Comparison of ENCODE assay signal across 8 cellular contexts in the genomic region with DNA sequence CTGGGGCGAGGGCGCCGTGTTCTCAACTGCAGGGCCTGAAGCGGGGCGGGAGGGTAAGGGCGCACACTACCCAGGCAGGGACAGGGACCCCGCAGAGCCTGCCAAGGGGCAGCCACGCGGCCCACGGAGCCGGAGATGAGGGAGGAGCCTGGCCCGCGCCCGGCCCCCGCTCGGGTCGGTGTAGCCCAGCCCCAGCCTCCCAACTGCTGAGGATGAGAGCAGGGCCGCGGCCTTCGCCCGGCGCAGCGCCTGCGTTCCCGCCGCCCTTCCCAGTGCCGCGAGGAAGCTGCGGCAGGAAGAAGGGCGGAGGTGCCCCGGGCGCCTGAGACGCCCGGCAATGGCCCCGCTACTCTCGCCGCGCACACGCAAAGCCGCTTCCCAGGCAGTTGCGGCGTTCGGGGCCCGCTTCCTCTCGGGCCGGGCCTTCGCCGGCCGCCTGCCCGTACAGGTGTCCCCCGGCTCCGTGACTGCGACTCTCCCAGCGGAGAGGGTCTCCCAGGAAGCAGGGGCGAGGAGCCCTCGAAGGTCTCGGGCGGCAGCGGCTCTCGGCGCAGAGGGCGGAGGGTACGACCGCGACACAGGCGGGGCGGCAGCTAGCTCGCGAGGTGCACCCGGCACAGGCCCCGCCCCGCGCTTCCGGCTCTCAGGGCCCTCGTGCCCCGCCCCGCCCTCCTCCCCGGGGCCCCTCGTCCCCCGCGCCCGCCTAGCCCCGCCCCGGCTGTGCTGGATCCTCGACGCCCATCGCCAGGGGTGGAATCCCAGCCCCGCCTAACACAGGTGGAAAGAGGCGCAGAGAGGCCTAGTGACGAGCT. TPM values are rescaled to one million over a fixed set of nuclear protein-coding genes. Genes with fewer than 3 reads are reported as not detected.
A peak's percentile ranks its signal among the peaks of the same experiment; 100 is the strongest.
DNase-seq lines count a peak whose midpoint lies in the region; ATAC-seq and TF ChIP-seq lines count a peak whose summit lies in the region.

No MANE protein-coding gene starts in this region.

- WGBS in mammary epithelial cell (ENCODE audit: low coverage, missing lambda C conversion rate): under 1% methylated on average over 21 of the region's 90 CpGs

- H3K4me2 ChIP-seq in mammary epithelial cell (ENCODE audit: insufficient read depth, low read depth, low read length): peak overlapping the region; percentile 97

- H3K27me3 ChIP-seq in WERI-Rb-1 (ENCODE audit: insufficient read depth, low read depth, severe bottlenecking): no peaks in the 10 kb centered on the region
- H3K27me3 ChIP-seq in mammary epithelial cell (ENCODE audit: insufficient read depth, low read length): no peaks in the 10 kb centered on the region

- H3K36me3 ChIP-seq in WERI-Rb-1: 0 out of 2 replicates have a peak, but pooled peaks cover 4% of the 10 kb centered on the region
- H3K36me3 ChIP-seq in mammary epithelial cell (ENCODE audit: insufficient read depth, low read length): no peaks in the 10 kb centered on the region

- H3K4me1 ChIP-seq in mammary epithelial cell (ENCODE audit: insufficient read depth, low read length): peaks cover 9% of the 10 kb centered on the region

- peak; percentile 90 for ATAC-seq in GM18873 (IDR thresholded peaks at IDR 0.05; ENCODE audit: low FRiP score, unreplicated experiment)
- peak; percentile 93 for ATAC-seq in HG03103 (IDR thresholded peaks at IDR 0.05; ENCODE audit: low read depth, unreplicated experiment)

- DNase-seq in ACHN: peak; percentile 84
- DNase-seq in NCI-H2171 (lab: John Stamatoyannopoulos, UW): peak; percentile 99
- DNase-seq in WERI-Rb-1: peak; percentile 95
- peak; percentile 77 for DNase-seq in mammary epithelial cell
- peak; percentile 95 for DNase-seq in islet precursor cell
- peak; percentile 87 to 94 for DNase-seq in stimulated activated CD4-positive, alpha-beta T cell treated with anti-CD3 and anti-CD28 coated beads, Interleukin-15, amount 100 ng/mL, for 1 hour (ENCODE audit: low read depth in 1 of 2, low spot score in 1 of 2)

- H4K20me1 ChIP-seq in mammary epithelial cell (ENCODE audit: insufficient read depth, low read length): no peaks in the 10 kb centered on the region

- peak overlapping the region; percentile 96 for H2AFZ ChIP-seq in mammary epithelial cell (ENCODE audit: low read depth, low read length)

- H3K4me3 ChIP-seq in WERI-Rb-1 (ENCODE audit: low read depth, low read length) (peak overlapping the region; percentile 90), mammary epithelial cell (replicated peaks in 1 of 3; ENCODE audit: insufficient read depth in 1 of 3, low read depth in 2 of 3, low read length in 3 of 3) (peak overlapping the region; percentile 73 to 87 (median 76))

- CTCF ChIA-PET in mammary epithelial cell (lab: Charles Lee; ENCODE audit: low non-redundant PET): no interaction called here

- TF ChIP-seq CTCF in WERI-Rb-1 (IDR thresholded peaks at IDR 0.05; ENCODE audit: low read depth, low read length) (no peak), mammary epithelial cell (conservative IDR thresholded peaks at IDR 0.05 in 1 of 2, IDR thresholded peaks at IDR 0.05 in 1 of 2; ENCODE audit: extremely low read depth in 1 of 2, insufficient read depth in 1 of 2, low read depth in 1 of 2, low read length in 2 of 2) (no peak)

- intact Hi-C loops in mammary epithelial cell (cut with micrococcal nuclease): loop anchor here (1.0 kb wide), 1 partner anchor 24 kb away; no protein-coding TSS in a partner anchor

- in situ Hi-C loops in ACHN (cut with HindIII; ENCODE audit: low pct_ligation_motif_present, low pct_unique_long_range_greater_than_20kb, low sequenced_read_pairs): no loop called here
- in situ Hi-C loops in mammary epithelial cell (cut with MboI; ENCODE audit: low sequenced_read_pairs in 2 of 2): no loop called here

- H3K27ac ChIP-seq in WERI-Rb-1 (peak overlapping the region; percentile 96), mammary epithelial cell (ENCODE audit: insufficient read depth, low read depth, low read length) (peak overlapping the region; percentile 55)

- H3K9me3 ChIP-seq in WERI-Rb-1 (ENCODE audit: severe bottlenecking): no peaks in the 10 kb centered on the region
- no peaks in the 10 kb centered on the region for H3K9me3 ChIP-seq in mammary epithelial cell (replicated peaks; ENCODE audit: insufficient read depth, low read length)

- H3K9ac ChIP-seq in mammary epithelial cell (ENCODE audit: insufficient read depth, low read length): peak overlapping the region; percentile 69

- H3K79me2 ChIP-seq in mammary epithelial cell (ENCODE audit: insufficient read depth, low read length): no peaks in the 10 kb centered on the region

- BruUV-seq in mammary epithelial cell (replicated peaks; lab: Mats Ljungman, UMichigan): no TSS peak

- dilution Hi-C loops in mammary epithelial cell (cut with HindIII; ENCODE audit: low sequenced_read_pairs): no loop called here

RNA-seq across cellular contexts. Expression of gene YY1, which starts 24.8 kb away (rescaled TPM):
- 10 to 100 TPM; 42.3 to 67.0 TPM for total RNA-seq in mammary epithelial cell
- 30.3 TPM for polyA plus RNA-seq in mammary epithelial cell
- polyA minus RNA-seq in mammary epithelial cell: 33.8 TPM

RNA-seq across cellular contexts. Expression of gene DEGS2, which starts 54.7 kb away (rescaled TPM):
- under 1 TPM; 0.17 to 0.87 TPM for total RNA-seq in mammary epithelial cell
- 0.36 TPM for polyA plus RNA-seq in mammary epithelial cell
- not detected for polyA minus RNA-seq in mammary epithelial cell

Comparison
In these comparisons a context has a peak if more than half of its experiments do, and no peak if none do; other contexts are left out.
1. Peak in every context shown above with its lines: DNase-seq, ATAC-seq, H3K4me3 ChIP-seq and H3K27ac ChIP-seq.